In genomic region chr16:4373909-4374742, GRCh38 we compare ENCODE assay signal across 9 cellular contexts. TPM values are rescaled to one million over a fixed set of nuclear protein-coding genes. Genes with fewer than 3 reads are reported as not detected.
DNase-seq lines count a peak whose midpoint lies in the region; ATAC-seq, FAIRE-seq and TF ChIP-seq lines count a peak whose summit lies in the region.
"Had no signal": no experiment of that assay in that cellular context is flagged by ENCODE, and none has a peak within 500 bp of the region (broad histone marks: within the 10 kb centered on the region; RNA-seq: fewer than 3 reads in every experiment).

No MANE protein-coding gene starts in this region.

- H3K27me3 Mint-ChIP-seq in stimulated activated naive CD8-positive, alpha-beta T cell treated with anti-CD3 and anti-CD28 coated beads, Interleukin-15, amount 100 ng/mL, for 72 hours, result no peaks in the 10 kb centered on the region

- H3K4me1 ChIP-seq in HUES6 (ENCODE audit: control insufficient read depth, insufficient read depth, low read length), result peaks cover 72% of the 10 kb centered on the region
- H3K4me1 ChIP-seq in suprapubic skin, result peaks cover 96% of the 10 kb centered on the region

- WGBS in suprapubic skin, result 25% methylated on average over 15 of the region's 30 CpGs

- peaks cover 33% of the 10 kb centered on the region for H3K4me1 Mint-ChIP-seq in stimulated activated naive CD8-positive, alpha-beta T cell treated with anti-CD3 and anti-CD28 coated beads, Interleukin-15, amount 100 ng/mL, for 72 hours

- FAIRE-seq in bronchial epithelial cell (lab: Jason Lieb, UNC), result no peak

- no peak for ATAC-seq in stimulated activated naive CD8-positive, alpha-beta T cell treated with anti-CD3 and anti-CD28 coated beads, Interleukin-15, amount 100 ng/mL, for 72 hours

- H3K9me3 Mint-ChIP-seq in stimulated activated naive CD8-positive, alpha-beta T cell treated with anti-CD3 and anti-CD28 coated beads, Interleukin-15, amount 100 ng/mL, for 72 hours, result no peaks in the 10 kb centered on the region

- no peaks in the 10 kb centered on the region for H3K27me3 ChIP-seq in HUES6 (ENCODE audit: control insufficient read depth, insufficient read depth, low read length)
- H3K27me3 ChIP-seq in bronchial epithelial cell (ENCODE audit: control insufficient read depth, insufficient read depth, low read length), result no peaks in the 10 kb centered on the region
- no peaks in the 10 kb centered on the region for H3K27me3 ChIP-seq in suprapubic skin

- H3K36me3 ChIP-seq in HUES6 (ENCODE audit: control insufficient read depth, insufficient read depth, low read length) (no peaks in the 10 kb centered on the region), bronchial epithelial cell (ENCODE audit: control insufficient read depth, insufficient read depth, low read length) (no peaks in the 10 kb centered on the region), suprapubic skin (no peaks in the 10 kb centered on the region)

- H3K27ac ChIP-seq in HUES6 (ENCODE audit: low read depth, low read length) (peak overlapping the region; percentile 26; the same call in 1 of the 2 replicates), suprapubic skin (peak overlapping the region; percentile 87)

- H3K9ac ChIP-seq in HUES6 (ENCODE audit: low read length), result peak overlapping the region; percentile 43

- TF ChIP-seq EP300 in suprapubic skin (IDR thresholded peaks at IDR 0.05), result no peak

- TF ChIP-seq POLR2A in suprapubic skin (IDR thresholded peaks at IDR 0.05), result peak in 1 of 2 donors; percentile 34

- H3K9me3 ChIP-seq in HUES6 (ENCODE audit: control insufficient read depth, insufficient read depth, low read depth, low read length) (no peaks in the 10 kb centered on the region), suprapubic skin (no peaks in the 10 kb centered on the region)

- H3K4me3 ChIP-seq in HUES6 (ENCODE audit: low read depth, low read length) (peak overlapping the region; percentile 72; the same call in 1 of the 2 replicates), bronchial epithelial cell (ENCODE audit: low read depth, low read length) (peak overlapping the region; percentile 12), suprapubic skin (peak overlapping the region; percentile 86)

- no peak overlapping the region for H3K4me3 Mint-ChIP-seq in stimulated activated naive CD8-positive, alpha-beta T cell treated with anti-CD3 and anti-CD28 coated beads, Interleukin-15, amount 100 ng/mL, for 72 hours

- DNase-seq in bronchial epithelial cell (ENCODE audit: low read depth), result peak; percentile 60
- peak; percentile 76 for DNase-seq in kidney glomerular epithelial cell (lab: John Stamatoyannopoulos, UW)
- peak; percentile 90 to 92 for DNase-seq in suprapubic skin (ENCODE audit: low spot score in 2 of 2)
- DNase-seq in activated gamma-delta T cell (lab: John Stamatoyannopoulos, UW), result no peak
- DNase-seq in KG1 (lab: John Stamatoyannopoulos, UW), result no peak
- DNase-seq in stimulated activated naive CD8-positive, alpha-beta T cell treated with anti-CD3 and anti-CD28 coated beads, Interleukin-15, amount 100 ng/mL, for 72 hours, result no peak
- no peak for DNase-seq in activated CD8-positive, alpha-beta memory T cell treated with anti-CD3 and anti-CD28 coated beads for 24 hours

- no peak overlapping the region for H3K27ac Mint-ChIP-seq in stimulated activated naive CD8-positive, alpha-beta T cell treated with anti-CD3 and anti-CD28 coated beads, Interleukin-15, amount 100 ng/mL, for 72 hours

- TF ChIP-seq CTCF in bronchial epithelial cell (IDR thresholded peaks at IDR 0.05; ENCODE audit: insufficient read depth, low read length, severe bottlenecking) (no peak), suprapubic skin (IDR thresholded peaks at IDR 0.05) (no peak)

RNA-seq across cellular contexts. Expression of gene VASN, which starts 2.5 kb away (rescaled TPM):
- total RNA-seq in bronchial epithelial cell (6.6 and 10.0 TPM in 2 replicates), suprapubic skin (10 to 100 TPM; 10.8 to 23.3 (median 22.3) TPM)
- total RNA-seq: T-helper 1 cell treated with Interleukin-12 subunit alpha and Interleukin-12 subunit beta and Interleukin-4 antibody, amounts not matched to agents 30 ng/mL and 1 ng/mL, for 36 hours had no signal

RNA-seq across cellular contexts. Expression of gene PAM16, which starts 23.0 kb away (rescaled TPM):
- total RNA-seq in bronchial epithelial cell, result 50.3 and 54.8 TPM in 2 replicates
- total RNA-seq in suprapubic skin, result 10 to 100 TPM; 23.8 to 54.7 (median 46.1) TPM

RNA-seq across cellular contexts. Expression of gene CORO7, which starts 42.3 kb away (rescaled TPM):
- total RNA-seq in bronchial epithelial cell, result 7.6 and 15.6 TPM in 2 replicates
- 10 to 100 TPM; 18.8 to 29.6 (median 25.7) TPM for total RNA-seq in suprapubic skin

RNA-seq across cellular contexts. Expression of gene DNAJA3, which starts 51.5 kb away (rescaled TPM):
- total RNA-seq in bronchial epithelial cell, result 62.9 and 74.8 TPM in 2 replicates
- 10 to 100 TPM; 41.1 to 70.9 (median 48.7) TPM for total RNA-seq in suprapubic skin

RNA-seq across cellular contexts. Expression of gene GLIS2, which starts 58.3 kb away (rescaled TPM):
- total RNA-seq in bronchial epithelial cell (0.53 and 0.77 TPM in 2 replicates), suprapubic skin (1 to 10 TPM; 1.1 to 3.1 (median 2.3) TPM)

Comparison
In these comparisons a context has a peak if more than half of its experiments do, and no peak if none do; other contexts are left out.
1. H3K4me3 ChIP-seq: peak in every context shown above with its lines; median percentile 86 in suprapubic skin; 72 in HUES6; 12 in bronchial epithelial cell.
2. DNase-seq: peak in bronchial epithelial cell (single experiment), kidney glomerular epithelial cell (single experiment) and suprapubic skin (2 of 2); none in activated gamma-delta T cell (single experiment), KG1 (single experiment), stimulated activated naive CD8-positive, alpha-beta T cell treated with anti-CD3 and anti-CD28 coated beads, Interleukin-15, amount 100 ng/mL, for 72 hours (0 of 2) and activated CD8-positive, alpha-beta memory T cell treated with anti-CD3 and anti-CD28 coated beads for 24 hours (single experiment).